Comparison of ENCODE assay signal across 1 cellular context in the genomic region with DNA sequence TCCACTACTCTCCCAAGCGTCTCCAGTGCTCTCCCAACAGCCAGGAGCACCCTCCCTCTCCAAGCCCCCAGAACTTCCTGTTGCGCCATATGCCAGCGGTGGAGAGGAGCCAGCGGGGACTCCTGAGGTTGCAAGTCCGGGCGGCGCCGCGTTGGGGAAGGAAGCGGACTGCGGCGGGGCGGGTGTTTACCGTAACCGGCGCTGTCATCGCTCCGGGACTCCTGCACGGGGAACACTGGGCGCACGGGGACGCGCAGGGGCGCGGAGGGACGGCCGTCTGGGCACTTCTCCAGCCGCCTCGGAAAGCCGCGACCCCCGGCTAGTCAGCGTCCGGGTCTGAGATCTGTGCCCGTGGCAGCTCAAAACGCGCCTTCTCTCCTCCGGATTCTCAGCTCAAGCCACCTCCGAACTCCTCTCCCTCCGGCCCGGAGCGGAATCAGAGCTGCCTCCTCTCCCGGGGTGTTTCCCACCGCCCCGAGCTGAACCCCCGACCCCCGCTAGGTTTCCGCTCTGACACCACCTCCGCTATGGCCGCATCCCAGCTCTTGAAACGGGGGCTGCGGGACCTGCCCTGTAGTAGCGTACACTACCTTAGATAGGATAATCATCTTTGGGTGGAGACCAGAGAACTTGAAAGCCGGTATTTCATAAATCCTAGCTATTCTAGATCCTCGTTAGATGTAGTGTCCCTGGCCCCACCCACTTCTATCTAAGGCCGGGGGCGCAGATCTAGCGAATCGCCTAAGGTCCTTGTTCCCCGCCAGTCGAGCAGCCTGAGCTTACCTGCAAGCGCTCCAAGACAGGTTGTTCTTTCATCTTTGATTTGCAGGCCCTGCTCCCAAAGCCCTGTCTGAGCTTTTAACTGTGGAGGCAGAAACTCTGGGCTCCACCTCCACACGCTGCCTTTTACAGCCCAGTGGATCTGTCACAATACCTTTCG.
TF ChIP-seq lines count a peak whose summit lies in the region.

A gene with protein sequence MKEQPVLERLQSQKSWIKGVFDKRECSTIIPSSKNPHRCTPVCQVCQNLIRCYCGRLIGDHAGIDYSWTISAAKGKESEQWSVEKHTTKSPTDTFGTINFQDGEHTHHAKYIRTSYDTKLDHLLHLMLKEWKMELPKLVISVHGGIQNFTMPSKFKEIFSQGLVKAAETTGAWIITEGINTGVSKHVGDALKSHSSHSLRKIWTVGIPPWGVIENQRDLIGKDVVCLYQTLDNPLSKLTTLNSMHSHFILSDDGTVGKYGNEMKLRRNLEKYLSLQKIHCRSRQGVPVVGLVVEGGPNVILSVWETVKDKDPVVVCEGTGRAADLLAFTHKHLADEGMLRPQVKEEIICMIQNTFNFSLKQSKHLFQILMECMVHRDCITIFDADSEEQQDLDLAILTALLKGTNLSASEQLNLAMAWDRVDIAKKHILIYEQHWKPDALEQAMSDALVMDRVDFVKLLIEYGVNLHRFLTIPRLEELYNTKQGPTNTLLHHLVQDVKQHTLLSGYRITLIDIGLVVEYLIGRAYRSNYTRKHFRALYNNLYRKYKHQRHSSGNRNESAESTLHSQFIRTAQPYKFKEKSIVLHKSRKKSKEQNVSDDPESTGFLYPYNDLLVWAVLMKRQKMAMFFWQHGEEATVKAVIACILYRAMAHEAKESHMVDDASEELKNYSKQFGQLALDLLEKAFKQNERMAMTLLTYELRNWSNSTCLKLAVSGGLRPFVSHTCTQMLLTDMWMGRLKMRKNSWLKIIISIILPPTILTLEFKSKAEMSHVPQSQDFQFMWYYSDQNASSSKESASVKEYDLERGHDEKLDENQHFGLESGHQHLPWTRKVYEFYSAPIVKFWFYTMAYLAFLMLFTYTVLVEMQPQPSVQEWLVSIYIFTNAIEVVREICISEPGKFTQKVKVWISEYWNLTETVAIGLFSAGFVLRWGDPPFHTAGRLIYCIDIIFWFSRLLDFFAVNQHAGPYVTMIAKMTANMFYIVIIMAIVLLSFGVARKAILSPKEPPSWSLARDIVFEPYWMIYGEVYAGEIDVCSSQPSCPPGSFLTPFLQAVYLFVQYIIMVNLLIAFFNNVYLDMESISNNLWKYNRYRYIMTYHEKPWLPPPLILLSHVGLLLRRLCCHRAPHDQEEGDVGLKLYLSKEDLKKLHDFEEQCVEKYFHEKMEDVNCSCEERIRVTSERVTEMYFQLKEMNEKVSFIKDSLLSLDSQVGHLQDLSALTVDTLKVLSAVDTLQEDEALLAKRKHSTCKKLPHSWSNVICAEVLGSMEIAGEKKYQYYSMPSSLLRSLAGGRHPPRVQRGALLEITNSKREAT (N-terminal part only) (minus strand): TSS at position 881 of the 940 bp plus-strand sequence. CDS start 65 bp downstream, at position 816.

TF ChIP-seq in HEK293, 187 proteins besides CTCF, POLR2A, EP300 and RAD21 (continued from another document and continues in another):
- TF ChIP-seq, protein P1, sequence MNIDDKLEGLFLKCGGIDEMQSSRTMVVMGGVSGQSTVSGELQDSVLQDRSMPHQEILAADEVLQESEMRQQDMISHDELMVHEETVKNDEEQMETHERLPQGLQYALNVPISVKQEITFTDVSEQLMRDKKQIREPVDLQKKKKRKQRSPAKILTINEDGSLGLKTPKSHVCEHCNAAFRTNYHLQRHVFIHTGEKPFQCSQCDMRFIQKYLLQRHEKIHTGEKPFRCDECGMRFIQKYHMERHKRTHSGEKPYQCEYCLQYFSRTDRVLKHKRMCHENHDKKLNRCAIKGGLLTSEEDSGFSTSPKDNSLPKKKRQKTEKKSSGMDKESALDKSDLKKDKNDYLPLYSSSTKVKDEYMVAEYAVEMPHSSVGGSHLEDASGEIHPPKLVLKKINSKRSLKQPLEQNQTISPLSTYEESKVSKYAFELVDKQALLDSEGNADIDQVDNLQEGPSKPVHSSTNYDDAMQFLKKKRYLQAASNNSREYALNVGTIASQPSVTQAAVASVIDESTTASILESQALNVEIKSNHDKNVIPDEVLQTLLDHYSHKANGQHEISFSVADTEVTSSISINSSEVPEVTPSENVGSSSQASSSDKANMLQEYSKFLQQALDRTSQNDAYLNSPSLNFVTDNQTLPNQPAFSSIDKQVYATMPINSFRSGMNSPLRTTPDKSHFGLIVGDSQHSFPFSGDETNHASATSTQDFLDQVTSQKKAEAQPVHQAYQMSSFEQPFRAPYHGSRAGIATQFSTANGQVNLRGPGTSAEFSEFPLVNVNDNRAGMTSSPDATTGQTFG (tag by site-specific recombination; IDR thresholded peaks at IDR 0.05; ENCODE audit: borderline replicate concordance): no peak
- TF ChIP-seq, protein P2, sequence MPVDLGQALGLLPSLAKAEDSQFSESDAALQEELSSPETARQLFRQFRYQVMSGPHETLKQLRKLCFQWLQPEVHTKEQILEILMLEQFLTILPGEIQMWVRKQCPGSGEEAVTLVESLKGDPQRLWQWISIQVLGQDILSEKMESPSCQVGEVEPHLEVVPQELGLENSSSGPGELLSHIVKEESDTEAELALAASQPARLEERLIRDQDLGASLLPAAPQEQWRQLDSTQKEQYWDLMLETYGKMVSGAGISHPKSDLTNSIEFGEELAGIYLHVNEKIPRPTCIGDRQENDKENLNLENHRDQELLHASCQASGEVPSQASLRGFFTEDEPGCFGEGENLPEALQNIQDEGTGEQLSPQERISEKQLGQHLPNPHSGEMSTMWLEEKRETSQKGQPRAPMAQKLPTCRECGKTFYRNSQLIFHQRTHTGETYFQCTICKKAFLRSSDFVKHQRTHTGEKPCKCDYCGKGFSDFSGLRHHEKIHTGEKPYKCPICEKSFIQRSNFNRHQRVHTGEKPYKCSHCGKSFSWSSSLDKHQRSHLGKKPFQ (tag by site-specific recombination; IDR thresholded peaks at IDR 0.05): no peak
- TF ChIP-seq, protein P3, sequence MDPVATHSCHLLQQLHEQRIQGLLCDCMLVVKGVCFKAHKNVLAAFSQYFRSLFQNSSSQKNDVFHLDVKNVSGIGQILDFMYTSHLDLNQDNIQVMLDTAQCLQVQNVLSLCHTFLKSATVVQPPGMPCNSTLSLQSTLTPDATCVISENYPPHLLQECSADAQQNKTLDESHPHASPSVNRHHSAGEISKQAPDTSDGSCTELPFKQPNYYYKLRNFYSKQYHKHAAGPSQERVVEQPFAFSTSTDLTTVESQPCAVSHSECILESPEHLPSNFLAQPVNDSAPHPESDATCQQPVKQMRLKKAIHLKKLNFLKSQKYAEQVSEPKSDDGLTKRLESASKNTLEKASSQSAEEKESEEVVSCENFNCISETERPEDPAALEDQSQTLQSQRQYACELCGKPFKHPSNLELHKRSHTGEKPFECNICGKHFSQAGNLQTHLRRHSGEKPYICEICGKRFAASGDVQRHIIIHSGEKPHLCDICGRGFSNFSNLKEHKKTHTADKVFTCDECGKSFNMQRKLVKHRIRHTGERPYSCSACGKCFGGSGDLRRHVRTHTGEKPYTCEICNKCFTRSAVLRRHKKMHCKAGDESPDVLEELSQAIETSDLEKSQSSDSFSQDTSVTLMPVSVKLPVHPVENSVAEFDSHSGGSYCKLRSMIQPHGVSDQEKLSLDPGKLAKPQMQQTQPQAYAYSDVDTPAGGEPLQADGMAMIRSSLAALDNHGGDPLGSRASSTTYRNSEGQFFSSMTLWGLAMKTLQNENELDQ (tag by site-specific recombination; IDR thresholded peaks at IDR 0.05; ENCODE audit: low read depth): no peak
- TF ChIP-seq ZNF548 (tag by site-specific recombination; IDR thresholded peaks at IDR 0.05) (no peak), GLI2 (tag by site-specific recombination; IDR thresholded peaks at IDR 0.05; ENCODE audit: borderline replicate concordance, low read depth) (no peak), OSR2 (tag by site-specific recombination; IDR thresholded peaks at IDR 0.05) (peak; percentile 12; the same call in 1 of the 2 replicates), ZNF16 (tag by site-specific recombination; IDR thresholded peaks at IDR 0.05; ENCODE audit: low read depth) (no peak), ZNF521 (tag by site-specific recombination; IDR thresholded peaks at IDR 0.05) (no peak), ZNF510 (tag by site-specific recombination; IDR thresholded peaks at IDR 0.05; ENCODE audit: insufficient replicate concordance) (no peak), ZNF610 (tag by site-specific recombination; IDR thresholded peaks at IDR 0.05; ENCODE audit: borderline replicate concordance) (no peak), ZNF571 (tag by site-specific recombination; IDR thresholded peaks at IDR 0.05) (no peak), REPIN1 (tag by site-specific recombination; IDR thresholded peaks at IDR 0.05; ENCODE audit: low read depth) (no peak), ZNF701 (tag by site-specific recombination; IDR thresholded peaks at IDR 0.05) (no peak), ZNF48 (tag by site-specific recombination; IDR thresholded peaks at IDR 0.05) (no peak), ZNF654 (tag by site-specific recombination; IDR thresholded peaks at IDR 0.05; ENCODE audit: low read depth) (no peak), ZNF426 (tag by site-specific recombination; IDR thresholded peaks at IDR 0.05) (no peak), ZNF223 (tag by site-specific recombination; IDR thresholded peaks at IDR 0.05) (no peak), HOXA7 (CRISPR knock-in tag; IDR thresholded peaks at IDR 0.05; ENCODE audit: borderline replicate concordance) (no peak), ZNF843 (tag by site-specific recombination; IDR thresholded peaks at IDR 0.05) (0 out of 2 replicates have a peak, but pooled peaks have one; percentile 20), ZNF404 (tag by site-specific recombination; IDR thresholded peaks at IDR 0.05) (no peak), ZNF133 (tag by site-specific recombination; IDR thresholded peaks at IDR 0.05) (no peak), KLF9 (tag by site-specific recombination; IDR thresholded peaks at IDR 0.05; ENCODE audit: low read depth) (no peak)
- TF ChIP-seq, protein P4, sequence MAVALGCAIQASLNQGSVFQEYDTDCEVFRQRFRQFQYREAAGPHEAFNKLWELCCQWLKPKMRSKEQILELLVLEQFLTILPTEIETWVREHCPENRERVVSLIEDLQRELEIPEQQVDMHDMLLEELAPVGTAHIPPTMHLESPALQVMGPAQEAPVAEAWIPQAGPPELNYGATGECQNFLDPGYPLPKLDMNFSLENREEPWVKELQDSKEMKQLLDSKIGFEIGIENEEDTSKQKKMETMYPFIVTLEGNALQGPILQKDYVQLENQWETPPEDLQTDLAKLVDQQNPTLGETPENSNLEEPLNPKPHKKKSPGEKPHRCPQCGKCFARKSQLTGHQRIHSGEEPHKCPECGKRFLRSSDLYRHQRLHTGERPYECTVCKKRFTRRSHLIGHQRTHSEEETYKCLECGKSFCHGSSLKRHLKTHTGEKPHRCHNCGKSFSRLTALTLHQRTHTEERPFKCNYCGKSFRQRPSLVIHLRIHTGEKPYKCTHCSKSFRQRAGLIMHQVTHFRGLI (tag by site-specific recombination; IDR thresholded peaks at IDR 0.05): no peak
- TF ChIP-seq, protein P5, sequence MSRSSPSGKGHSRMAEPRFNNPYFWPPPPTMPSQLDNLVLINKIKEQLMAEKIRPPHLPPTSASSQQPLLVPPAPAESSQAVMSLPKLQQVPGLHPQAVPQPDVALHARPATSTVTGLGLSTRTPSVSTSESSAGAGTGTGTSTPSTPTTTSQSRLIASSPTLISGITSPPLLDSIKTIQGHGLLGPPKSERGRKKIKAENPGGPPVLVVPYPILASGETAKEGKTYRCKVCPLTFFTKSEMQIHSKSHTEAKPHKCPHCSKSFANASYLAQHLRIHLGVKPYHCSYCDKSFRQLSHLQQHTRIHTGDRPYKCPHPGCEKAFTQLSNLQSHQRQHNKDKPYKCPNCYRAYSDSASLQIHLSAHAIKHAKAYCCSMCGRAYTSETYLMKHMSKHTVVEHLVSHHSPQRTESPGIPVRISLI (tag by site-specific recombination; IDR thresholded peaks at IDR 0.05): no peak
- TF ChIP-seq, protein P6, sequence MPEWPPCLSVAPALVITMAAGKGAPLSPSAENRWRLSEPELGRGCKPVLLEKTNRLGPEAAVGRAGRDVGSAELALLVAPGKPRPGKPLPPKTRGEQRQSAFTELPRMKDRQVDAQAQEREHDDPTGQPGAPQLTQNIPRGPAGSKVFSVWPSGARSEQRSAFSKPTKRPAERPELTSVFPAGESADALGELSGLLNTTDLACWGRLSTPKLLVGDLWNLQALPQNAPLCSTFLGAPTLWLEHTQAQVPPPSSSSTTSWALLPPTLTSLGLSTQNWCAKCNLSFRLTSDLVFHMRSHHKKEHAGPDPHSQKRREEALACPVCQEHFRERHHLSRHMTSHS (tag by site-specific recombination; IDR thresholded peaks at IDR 0.05): no peak
- TF ChIP-seq, protein P7, sequence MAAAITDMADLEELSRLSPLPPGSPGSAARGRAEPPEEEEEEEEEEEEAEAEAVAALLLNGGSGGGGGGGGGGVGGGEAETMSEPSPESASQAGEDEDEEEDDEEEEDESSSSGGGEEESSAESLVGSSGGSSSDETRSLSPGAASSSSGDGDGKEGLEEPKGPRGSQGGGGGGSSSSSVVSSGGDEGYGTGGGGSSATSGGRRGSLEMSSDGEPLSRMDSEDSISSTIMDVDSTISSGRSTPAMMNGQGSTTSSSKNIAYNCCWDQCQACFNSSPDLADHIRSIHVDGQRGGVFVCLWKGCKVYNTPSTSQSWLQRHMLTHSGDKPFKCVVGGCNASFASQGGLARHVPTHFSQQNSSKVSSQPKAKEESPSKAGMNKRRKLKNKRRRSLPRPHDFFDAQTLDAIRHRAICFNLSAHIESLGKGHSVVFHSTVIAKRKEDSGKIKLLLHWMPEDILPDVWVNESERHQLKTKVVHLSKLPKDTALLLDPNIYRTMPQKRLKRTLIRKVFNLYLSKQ (tag by site-specific recombination; IDR thresholded peaks at IDR 0.05; ENCODE audit: borderline replicate concordance): no peak
- TF ChIP-seq, protein P8, sequence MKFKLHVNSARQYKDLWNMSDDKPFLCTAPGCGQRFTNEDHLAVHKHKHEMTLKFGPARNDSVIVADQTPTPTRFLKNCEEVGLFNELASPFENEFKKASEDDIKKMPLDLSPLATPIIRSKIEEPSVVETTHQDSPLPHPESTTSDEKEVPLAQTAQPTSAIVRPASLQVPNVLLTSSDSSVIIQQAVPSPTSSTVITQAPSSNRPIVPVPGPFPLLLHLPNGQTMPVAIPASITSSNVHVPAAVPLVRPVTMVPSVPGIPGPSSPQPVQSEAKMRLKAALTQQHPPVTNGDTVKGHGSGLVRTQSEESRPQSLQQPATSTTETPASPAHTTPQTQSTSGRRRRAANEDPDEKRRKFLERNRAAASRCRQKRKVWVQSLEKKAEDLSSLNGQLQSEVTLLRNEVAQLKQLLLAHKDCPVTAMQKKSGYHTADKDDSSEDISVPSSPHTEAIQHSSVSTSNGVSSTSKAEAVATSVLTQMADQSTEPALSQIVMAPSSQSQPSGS (tag by site-specific recombination; IDR thresholded peaks at IDR 0.05; ENCODE audit: low read depth): no peak
- TF ChIP-seq, protein P9, sequence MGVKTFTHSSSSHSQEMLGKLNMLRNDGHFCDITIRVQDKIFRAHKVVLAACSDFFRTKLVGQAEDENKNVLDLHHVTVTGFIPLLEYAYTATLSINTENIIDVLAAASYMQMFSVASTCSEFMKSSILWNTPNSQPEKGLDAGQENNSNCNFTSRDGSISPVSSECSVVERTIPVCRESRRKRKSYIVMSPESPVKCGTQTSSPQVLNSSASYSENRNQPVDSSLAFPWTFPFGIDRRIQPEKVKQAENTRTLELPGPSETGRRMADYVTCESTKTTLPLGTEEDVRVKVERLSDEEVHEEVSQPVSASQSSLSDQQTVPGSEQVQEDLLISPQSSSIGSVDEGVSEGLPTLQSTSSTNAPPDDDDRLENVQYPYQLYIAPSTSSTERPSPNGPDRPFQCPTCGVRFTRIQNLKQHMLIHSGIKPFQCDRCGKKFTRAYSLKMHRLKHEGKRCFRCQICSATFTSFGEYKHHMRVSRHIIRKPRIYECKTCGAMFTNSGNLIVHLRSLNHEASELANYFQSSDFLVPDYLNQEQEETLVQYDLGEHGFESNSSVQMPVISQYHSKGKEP (tag by site-specific recombination; IDR thresholded peaks at IDR 0.05): no peak
